8 cellular contexts compared by ENCODE assay signal in genomic region chr5:113043491-113043931, GRCh38.
DNase-seq lines count a peak whose midpoint lies in the region; ATAC-seq lines count a peak whose summit lies in the region.

No MANE protein-coding gene starts in this region.

- peak; percentile 53 for ATAC-seq in activated CD8-positive, alpha-beta T cell treated with anti-CD3 and anti-CD28 coated beads, Interleukin-2, amount 10 ng/mL, durations not matched to agents 7 days and 5 days
- ATAC-seq in aorta (ENCODE audit: low FRiP score) (peak; percentile 49), GM19328 (IDR thresholded peaks at IDR 0.05; ENCODE audit: unreplicated experiment) (no peak)

- 43 to 63% methylated on average over 16 of the region's 16 CpGs for WGBS in aorta, 2 donors

- no peak overlapping the region for H3K4me3 Mint-ChIP-seq in activated CD8-positive, alpha-beta T cell treated with anti-CD3 and anti-CD28 coated beads, Interleukin-2, amount 10 ng/mL, durations not matched to agents 7 days and 5 days
- no peak overlapping the region for H3K4me3 Mint-ChIP-seq in activated T-helper 2 cell treated with anti-CD3 and anti-CD28 coated beads, Interferon-gamma antibody, Interleukin-2, Interleukin-4, amounts not matched to agents 10 μg/mL and 5 μg/mL and 100 μg/mL, durations not matched to agents 14 hours and 24 hours and 36 hours (ENCODE audit: low read depth)

- no peaks in the 10 kb centered on the region for H3K4me1 ChIP-seq in aorta (ENCODE audit: control insufficient read depth in 1 of 2, insufficient read depth in 2 of 2, low read length in 2 of 2)

- no peaks in the 10 kb centered on the region for H3K9me3 ChIP-seq in aorta (ENCODE audit: control insufficient read depth, low read length)

- CTCF ChIA-PET in activated CD8-positive, alpha-beta T cell treated with anti-CD3 and anti-CD28 coated beads, Interleukin-2, amount 10 ng/mL, durations not matched to agents 7 days and 5 days (lab: Charles Lee): interaction anchor here (1.3 to 2.4 kb wide), 6 partner anchors 14 to 471 kb away, joined by 3 to 19 read pairs (median 5); no protein-coding TSS in a partner anchor

- intact Hi-C loops in aorta (cut with DNase I): no loop called here
- intact Hi-C loops in activated T-helper 2 cell treated with anti-CD3 and anti-CD28 coated beads, Interferon-gamma antibody, Interleukin-2, Interleukin-4, amounts not matched to agents 10 μg/mL and 5 μg/mL and 100 μg/mL, durations not matched to agents 14 hours and 24 hours and 36 hours (cut with micrococcal nuclease): no loop called here

- no peak overlapping the region for H3K27ac Mint-ChIP-seq in activated CD8-positive, alpha-beta T cell treated with anti-CD3 and anti-CD28 coated beads, Interleukin-2, amount 10 ng/mL, durations not matched to agents 7 days and 5 days
- no peak overlapping the region for H3K27ac Mint-ChIP-seq in activated T-helper 2 cell treated with anti-CD3 and anti-CD28 coated beads, Interferon-gamma antibody, Interleukin-2, Interleukin-4, amounts not matched to agents 10 μg/mL and 5 μg/mL and 100 μg/mL, durations not matched to agents 14 hours and 24 hours and 36 hours

- H3K36me3 ChIP-seq in aorta (ENCODE audit: control insufficient read depth in 1 of 2, insufficient read depth in 2 of 2, low read length in 1 of 2): no peaks in the 10 kb centered on the region

- no peaks in the 10 kb centered on the region for H3K27me3 Mint-ChIP-seq in activated CD8-positive, alpha-beta T cell treated with anti-CD3 and anti-CD28 coated beads, Interleukin-2, amount 10 ng/mL, durations not matched to agents 7 days and 5 days (ENCODE audit: low read depth)
- peaks cover 1% of the 10 kb centered on the region for H3K27me3 Mint-ChIP-seq in activated T-helper 2 cell treated with anti-CD3 and anti-CD28 coated beads, Interferon-gamma antibody, Interleukin-2, Interleukin-4, amounts not matched to agents 10 μg/mL and 5 μg/mL and 100 μg/mL, durations not matched to agents 14 hours and 24 hours and 36 hours (ENCODE audit: low read depth)

- no peak overlapping the region for H3K4me3 ChIP-seq in aorta (ENCODE audit: low read length in 2 of 2)

- peak; percentile 10 for DNase-seq in stimulated activated CD4-positive, alpha-beta T cell treated with anti-CD3 and anti-CD28 coated beads, Interleukin-1b, Interleukin-23, amount 100 ng/mL, for 48 hours
- no peak for DNase-seq in stimulated activated CD4-positive, alpha-beta T cell treated with anti-CD3 and anti-CD28 coated beads, Interleukin-4, amount 100 ng/mL, for 1 hour
- peak; percentile 47 for DNase-seq in activated CD8-positive, alpha-beta T cell treated with anti-CD3 and anti-CD28 coated beads, Interleukin-2, amount 10 ng/mL, durations not matched to agents 7 days and 5 days
- DNase-seq in iPS-NIHi7 (ENCODE audit: extremely low spot score) (peak; percentile 72), aorta (no peak), KG1 (lab: John Stamatoyannopoulos, UW) (no peak)
- DNase-seq in activated T-helper 2 cell treated with anti-CD3 and anti-CD28 coated beads, Interferon-gamma antibody, Interleukin-2, Interleukin-4, amounts not matched to agents 10 μg/mL and 5 μg/mL and 100 μg/mL, durations not matched to agents 14 hours and 24 hours and 36 hours (ENCODE audit: low spot score): no peak

- H3K27me3 ChIP-seq in aorta (ENCODE audit: control insufficient read depth in 1 of 2, insufficient read depth in 2 of 2, low read length in 1 of 2): no peaks in the 10 kb centered on the region

- POLR2A ChIA-PET in activated CD8-positive, alpha-beta T cell treated with anti-CD3 and anti-CD28 coated beads, Interleukin-2, amount 10 ng/mL, durations not matched to agents 7 days and 5 days (lab: Charles Lee): no interaction called here

- H3K36me3 Mint-ChIP-seq in activated CD8-positive, alpha-beta T cell treated with anti-CD3 and anti-CD28 coated beads, Interleukin-2, amount 10 ng/mL, durations not matched to agents 7 days and 5 days (ENCODE audit: low read depth): no peaks in the 10 kb centered on the region
- H3K36me3 Mint-ChIP-seq in activated T-helper 2 cell treated with anti-CD3 and anti-CD28 coated beads, Interferon-gamma antibody, Interleukin-2, Interleukin-4, amounts not matched to agents 10 μg/mL and 5 μg/mL and 100 μg/mL, durations not matched to agents 14 hours and 24 hours and 36 hours (ENCODE audit: low read depth): no peaks in the 10 kb centered on the region

- no peaks in the 10 kb centered on the region for H3K4me1 Mint-ChIP-seq in activated CD8-positive, alpha-beta T cell treated with anti-CD3 and anti-CD28 coated beads, Interleukin-2, amount 10 ng/mL, durations not matched to agents 7 days and 5 days (ENCODE audit: low read depth)
- peaks cover 4% of the 10 kb centered on the region for H3K4me1 Mint-ChIP-seq in activated T-helper 2 cell treated with anti-CD3 and anti-CD28 coated beads, Interferon-gamma antibody, Interleukin-2, Interleukin-4, amounts not matched to agents 10 μg/mL and 5 μg/mL and 100 μg/mL, durations not matched to agents 14 hours and 24 hours and 36 hours (ENCODE audit: low read depth)

- H3K9me3 Mint-ChIP-seq in activated CD8-positive, alpha-beta T cell treated with anti-CD3 and anti-CD28 coated beads, Interleukin-2, amount 10 ng/mL, durations not matched to agents 7 days and 5 days (ENCODE audit: insufficient read depth): no peaks in the 10 kb centered on the region
- no peaks in the 10 kb centered on the region for H3K9me3 Mint-ChIP-seq in activated T-helper 2 cell treated with anti-CD3 and anti-CD28 coated beads, Interferon-gamma antibody, Interleukin-2, Interleukin-4, amounts not matched to agents 10 μg/mL and 5 μg/mL and 100 μg/mL, durations not matched to agents 14 hours and 24 hours and 36 hours

- H3K27ac ChIP-seq in aorta (ENCODE audit: low read depth in 1 of 2, low read length in 2 of 2): no peak overlapping the region

Comparison
In these comparisons a context has a peak if more than half of its experiments do, and no peak if none do; other contexts are left out.
1. DNase-seq: peak in stimulated activated CD4-positive, alpha-beta T cell treated with anti-CD3 and anti-CD28 coated beads, Interleukin-1b, Interleukin-23, amount 100 ng/mL, for 48 hours (single experiment), activated CD8-positive, alpha-beta T cell treated with anti-CD3 and anti-CD28 coated beads, Interleukin-2, amount 10 ng/mL, durations not matched to agents 7 days and 5 days (single experiment) and iPS-NIHi7 (single experiment); none in stimulated activated CD4-positive, alpha-beta T cell treated with anti-CD3 and anti-CD28 coated beads, Interleukin-4, amount 100 ng/mL, for 1 hour (single experiment), aorta (0 of 2), KG1 (single experiment) and activated T-helper 2 cell treated with anti-CD3 and anti-CD28 coated beads, Interferon-gamma antibody, Interleukin-2, Interleukin-4, amounts not matched to agents 10 μg/mL and 5 μg/mL and 100 μg/mL, durations not matched to agents 14 hours and 24 hours and 36 hours (single experiment).